In genomic region chr1:94549706-94550105, GRCh38 we compare ENCODE assay signal across 1 cellular context.
TF ChIP-seq lines count a peak whose summit lies in the region.

No MANE protein-coding gene starts in this region.

TF ChIP-seq in HepG2, 621 proteins besides CTCF, POLR2A, EP300 and RAD21:
- TF ChIP-seq ZNF550 (CRISPR knock-in tag; IDR thresholded peaks at IDR 0.05; ENCODE audit: borderline replicate concordance) = no peak
- TF ChIP-seq NFKB2 (CRISPR knock-in tag; IDR thresholded peaks at IDR 0.05; ENCODE audit: borderline replicate concordance) = no peak
- no peak for TF ChIP-seq ZBTB42 (CRISPR knock-in tag; IDR thresholded peaks at IDR 0.05)
- no peak for TF ChIP-seq HNRNPK (IDR thresholded peaks at IDR 0.05; ENCODE audit: low read depth, low read length, poor library complexity, severe bottlenecking)
- TF ChIP-seq ZNF850 (CRISPR knock-in tag; conservative IDR thresholded peaks at IDR 0.05) = no peak
- no peak for TF ChIP-seq RNF219 (CRISPR knock-in tag; IDR thresholded peaks at IDR 0.05)
- TF ChIP-seq DMAP1 (CRISPR knock-in tag; IDR thresholded peaks at IDR 0.05) = no peak
- no peak for TF ChIP-seq TSC22D2 (CRISPR knock-in tag; IDR thresholded peaks at IDR 0.05; ENCODE audit: borderline replicate concordance)
- no peak for TF ChIP-seq ZBTB21 (CRISPR knock-in tag; IDR thresholded peaks at IDR 0.05)
- TF ChIP-seq ZNF839 (CRISPR knock-in tag; IDR thresholded peaks at IDR 0.05; ENCODE audit: borderline replicate concordance) = no peak
- no peak for TF ChIP-seq KIAA2018 (CRISPR knock-in tag; IDR thresholded peaks at IDR 0.05; ENCODE audit: borderline replicate concordance)
TF ChIP-seq in HepG2: peak in this region for 0.
